In the genomic region with DNA sequence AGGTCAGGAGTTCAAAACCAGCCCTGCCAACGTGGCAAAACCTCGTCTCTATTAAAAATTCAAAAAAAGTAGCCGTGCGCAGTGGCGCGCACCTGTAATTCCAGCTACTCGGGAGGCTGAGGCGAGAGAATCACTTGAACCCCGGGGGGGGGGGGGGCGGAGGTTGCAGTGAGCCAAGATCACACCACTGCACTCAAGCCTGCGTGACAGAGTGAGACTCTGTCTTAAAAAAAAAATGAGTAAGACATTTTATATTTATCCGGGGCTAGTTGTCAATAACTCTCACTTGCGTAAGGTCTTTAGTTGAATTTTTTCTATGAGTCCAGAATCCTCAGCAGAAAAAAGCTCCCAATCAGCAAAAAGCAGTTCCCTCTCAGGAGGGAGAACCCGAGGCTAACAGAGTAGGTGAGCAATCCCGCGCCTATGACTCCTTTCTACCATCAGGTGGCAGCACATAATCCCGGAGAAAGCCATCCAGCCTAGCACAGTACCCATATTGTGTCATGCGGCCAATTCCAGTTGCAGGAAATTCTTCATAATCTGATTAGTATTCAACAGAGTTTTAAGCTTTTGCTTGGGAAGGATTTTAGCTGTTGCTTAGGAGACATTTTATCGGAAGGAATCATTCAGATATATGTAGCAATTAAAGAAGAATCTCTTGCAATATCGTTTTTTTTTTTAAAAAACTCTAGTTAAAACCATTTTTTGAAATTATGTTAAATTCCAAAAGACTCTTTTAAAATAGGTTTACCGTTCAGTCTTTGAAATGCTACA, we compare ENCODE assay signal across 1 cellular context.
TF ChIP-seq lines count a peak whose summit lies in the region.

No MANE protein-coding gene starts in this region.

TF ChIP-seq in HepG2, 621 proteins besides CTCF, POLR2A, EP300 and RAD21 (continues in another document):
- TF ChIP-seq, protein P1, sequence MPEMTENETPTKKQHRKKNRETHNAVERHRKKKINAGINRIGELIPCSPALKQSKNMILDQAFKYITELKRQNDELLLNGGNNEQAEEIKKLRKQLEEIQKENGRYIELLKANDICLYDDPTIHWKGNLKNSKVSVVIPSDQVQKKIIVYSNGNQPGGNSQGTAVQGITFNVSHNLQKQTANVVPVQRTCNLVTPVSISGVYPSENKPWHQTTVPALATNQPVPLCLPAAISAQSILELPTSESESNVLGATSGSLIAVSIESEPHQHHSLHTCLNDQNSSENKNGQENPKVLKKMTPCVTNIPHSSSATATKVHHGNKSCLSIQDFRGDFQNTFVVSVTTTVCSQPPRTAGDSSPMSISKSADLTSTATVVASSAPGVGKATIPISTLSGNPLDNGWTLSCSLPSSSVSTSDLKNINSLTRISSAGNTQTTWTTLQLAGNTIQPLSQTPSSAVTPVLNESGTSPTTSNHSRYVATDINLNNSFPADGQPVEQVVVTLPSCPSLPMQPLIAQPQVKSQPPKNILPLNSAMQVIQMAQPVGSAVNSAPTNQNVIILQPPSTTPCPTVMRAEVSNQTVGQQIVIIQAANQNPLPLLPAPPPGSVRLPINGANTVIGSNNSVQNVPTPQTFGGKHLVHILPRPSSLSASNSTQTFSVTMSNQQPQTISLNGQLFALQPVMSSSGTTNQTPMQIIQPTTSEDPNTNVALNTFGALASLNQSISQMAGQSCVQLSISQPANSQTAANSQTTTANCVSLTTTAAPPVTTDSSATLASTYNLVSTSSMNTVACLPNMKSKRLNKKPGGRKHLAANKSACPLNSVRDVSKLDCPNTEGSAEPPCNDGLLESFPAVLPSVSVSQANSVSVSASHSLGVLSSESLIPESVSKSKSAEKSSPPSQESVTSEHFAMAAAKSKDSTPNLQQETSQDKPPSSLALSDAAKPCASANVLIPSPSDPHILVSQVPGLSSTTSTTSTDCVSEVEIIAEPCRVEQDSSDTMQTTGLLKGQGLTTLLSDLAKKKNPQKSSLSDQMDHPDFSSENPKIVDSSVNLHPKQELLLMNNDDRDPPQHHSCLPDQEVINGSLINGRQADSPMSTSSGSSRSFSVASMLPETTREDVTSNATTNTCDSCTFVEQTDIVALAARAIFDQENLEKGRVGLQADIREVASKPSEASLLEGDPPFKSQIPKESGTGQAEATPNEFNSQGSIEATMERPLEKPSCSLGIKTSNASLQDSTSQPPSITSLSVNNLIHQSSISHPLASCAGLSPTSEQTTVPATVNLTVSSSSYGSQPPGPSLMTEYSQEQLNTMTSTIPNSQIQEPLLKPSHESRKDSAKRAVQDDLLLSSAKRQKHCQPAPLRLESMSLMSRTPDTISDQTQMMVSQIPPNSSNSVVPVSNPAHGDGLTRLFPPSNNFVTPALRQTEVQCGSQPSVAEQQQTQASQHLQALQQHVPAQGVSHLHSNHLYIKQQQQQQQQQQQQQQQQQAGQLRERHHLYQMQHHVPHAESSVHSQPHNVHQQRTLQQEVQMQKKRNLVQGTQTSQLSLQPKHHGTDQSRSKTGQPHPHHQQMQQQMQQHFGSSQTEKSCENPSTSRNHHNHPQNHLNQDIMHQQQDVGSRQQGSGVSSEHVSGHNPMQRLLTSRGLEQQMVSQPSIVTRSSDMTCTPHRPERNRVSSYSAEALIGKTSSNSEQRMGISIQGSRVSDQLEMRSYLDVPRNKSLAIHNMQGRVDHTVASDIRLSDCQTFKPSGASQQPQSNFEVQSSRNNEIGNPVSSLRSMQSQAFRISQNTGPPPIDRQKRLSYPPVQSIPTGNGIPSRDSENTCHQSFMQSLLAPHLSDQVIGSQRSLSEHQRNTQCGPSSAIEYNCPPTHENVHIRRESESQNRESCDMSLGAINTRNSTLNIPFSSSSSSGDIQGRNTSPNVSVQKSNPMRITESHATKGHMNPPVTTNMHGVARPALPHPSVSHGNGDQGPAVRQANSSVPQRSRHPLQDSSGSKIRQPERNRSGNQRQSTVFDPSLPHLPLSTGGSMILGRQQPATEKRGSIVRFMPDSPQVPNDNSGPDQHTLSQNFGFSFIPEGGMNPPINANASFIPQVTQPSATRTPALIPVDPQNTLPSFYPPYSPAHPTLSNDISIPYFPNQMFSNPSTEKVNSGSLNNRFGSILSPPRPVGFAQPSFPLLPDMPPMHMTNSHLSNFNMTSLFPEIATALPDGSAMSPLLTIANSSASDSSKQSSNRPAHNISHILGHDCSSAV (CRISPR knock-in tag; IDR thresholded peaks at IDR 0.05; ENCODE audit: borderline replicate concordance), result no peak
- TF ChIP-seq REPIN1 (CRISPR knock-in tag; IDR thresholded peaks at IDR 0.05; ENCODE audit: borderline replicate concordance, low read depth) (peak; percentile 54; the same call in 1 of the 2 replicates), U2AF2 (IDR thresholded peaks at IDR 0.05; ENCODE audit: low read depth, low read length) (no peak), HNF4A (CRISPR knock-in tag; IDR thresholded peaks at IDR 0.05) (no peak), SP140L (CRISPR knock-in tag; IDR thresholded peaks at IDR 0.05; ENCODE audit: borderline replicate concordance) (no peak), HNRNPUL1 (IDR thresholded peaks at IDR 0.05; ENCODE audit: low read depth, low read length) (no peak), SYNCRIP (IDR thresholded peaks at IDR 0.05; ENCODE audit: insufficient read depth, low read depth, low read length) (no peak), ZSCAN25 (CRISPR knock-in tag; IDR thresholded peaks at IDR 0.05) (no peak), PAWR (CRISPR knock-in tag; IDR thresholded peaks at IDR 0.05; ENCODE audit: borderline replicate concordance) (no peak), SNAPC2 (CRISPR knock-in tag; IDR thresholded peaks at IDR 0.05) (no peak), SOX13 (IDR thresholded peaks at IDR 0.05) (no peak), SOX13 (CRISPR knock-in tag; conservative IDR thresholded peaks at IDR 0.05 in 1 of 2, IDR thresholded peaks at IDR 0.05 in 1 of 2) (peak in 1 of 2 experiments; percentile 21; a peak in 1 of 4 replicates), ZNF230 (CRISPR knock-in tag; IDR thresholded peaks at IDR 0.05) (no peak), ZNF773 (CRISPR knock-in tag; IDR thresholded peaks at IDR 0.05; ENCODE audit: borderline replicate concordance) (no peak), ZNF766 (CRISPR knock-in tag; IDR thresholded peaks at IDR 0.05; ENCODE audit: borderline replicate concordance) (no peak), MTF1 (CRISPR knock-in tag; IDR thresholded peaks at IDR 0.05) (no peak), MIXL1 (CRISPR knock-in tag; IDR thresholded peaks at IDR 0.05) (peak; percentile 69), ZNF75D (CRISPR knock-in tag; IDR thresholded peaks at IDR 0.05; ENCODE audit: borderline replicate concordance) (no peak), HDAC2 (CRISPR knock-in tag; IDR thresholded peaks at IDR 0.05) (0 out of 2 replicates have a peak, but pooled peaks have one; percentile 37), ZNF562 (CRISPR knock-in tag; IDR thresholded peaks at IDR 0.05; ENCODE audit: borderline replicate concordance) (no peak), ZNF160 (CRISPR knock-in tag; IDR thresholded peaks at IDR 0.05) (no peak), RORA (CRISPR knock-in tag; IDR thresholded peaks at IDR 0.05) (no peak), ETV6 (CRISPR knock-in tag; conservative IDR thresholded peaks at IDR 0.05) (no peak), ELF3 (CRISPR knock-in tag; IDR thresholded peaks at IDR 0.05) (peak; percentile 60; the same call in 1 of the 2 replicates), CBFB (CRISPR knock-in tag; IDR thresholded peaks at IDR 0.05) (no peak), ZNF879 (CRISPR knock-in tag; IDR thresholded peaks at IDR 0.05) (no peak), NR3C1 (CRISPR knock-in tag; IDR thresholded peaks at IDR 0.05) (no peak), ZFP36L2 (CRISPR knock-in tag; IDR thresholded peaks at IDR 0.05) (no peak)
- TF ChIP-seq, protein P2, sequence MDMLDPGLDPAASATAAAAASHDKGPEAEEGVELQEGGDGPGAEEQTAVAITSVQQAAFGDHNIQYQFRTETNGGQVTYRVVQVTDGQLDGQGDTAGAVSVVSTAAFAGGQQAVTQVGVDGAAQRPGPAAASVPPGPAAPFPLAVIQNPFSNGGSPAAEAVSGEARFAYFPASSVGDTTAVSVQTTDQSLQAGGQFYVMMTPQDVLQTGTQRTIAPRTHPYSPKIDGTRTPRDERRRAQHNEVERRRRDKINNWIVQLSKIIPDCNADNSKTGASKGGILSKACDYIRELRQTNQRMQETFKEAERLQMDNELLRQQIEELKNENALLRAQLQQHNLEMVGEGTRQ (IDR thresholded peaks at IDR 0.05; ENCODE audit: low read depth, low read length), result no peak
- TF ChIP-seq, protein P2 (CRISPR knock-in tag; IDR thresholded peaks at IDR 0.05; ENCODE audit: borderline replicate concordance), result no peak
- TF ChIP-seq, protein P3, sequence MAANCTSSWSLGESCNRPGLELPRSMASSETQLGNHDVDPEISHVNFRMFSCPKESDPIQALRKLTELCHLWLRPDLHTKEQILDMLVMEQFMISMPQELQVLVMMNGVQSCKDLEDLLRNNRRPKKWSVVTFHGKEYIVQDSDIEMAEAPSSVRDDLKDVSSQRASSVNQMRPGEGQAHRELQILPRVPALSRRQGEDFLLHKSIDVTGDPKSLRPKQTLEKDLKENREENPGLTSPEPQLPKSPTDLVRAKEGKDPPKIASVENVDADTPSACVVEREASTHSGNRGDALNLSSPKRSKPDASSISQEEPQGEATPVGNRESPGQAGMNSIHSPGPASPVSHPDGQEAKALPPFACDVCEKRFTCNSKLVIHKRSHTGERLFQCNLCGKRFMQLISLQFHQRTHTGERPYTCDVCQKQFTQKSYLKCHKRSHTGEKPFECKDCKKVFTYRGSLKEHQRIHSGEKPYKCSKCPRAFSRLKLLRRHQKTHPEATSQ (CRISPR knock-in tag; IDR thresholded peaks at IDR 0.05; ENCODE audit: borderline replicate concordance), result 0 out of 2 replicates have a peak, but pooled peaks have one; percentile 19
- TF ChIP-seq, protein P4, sequence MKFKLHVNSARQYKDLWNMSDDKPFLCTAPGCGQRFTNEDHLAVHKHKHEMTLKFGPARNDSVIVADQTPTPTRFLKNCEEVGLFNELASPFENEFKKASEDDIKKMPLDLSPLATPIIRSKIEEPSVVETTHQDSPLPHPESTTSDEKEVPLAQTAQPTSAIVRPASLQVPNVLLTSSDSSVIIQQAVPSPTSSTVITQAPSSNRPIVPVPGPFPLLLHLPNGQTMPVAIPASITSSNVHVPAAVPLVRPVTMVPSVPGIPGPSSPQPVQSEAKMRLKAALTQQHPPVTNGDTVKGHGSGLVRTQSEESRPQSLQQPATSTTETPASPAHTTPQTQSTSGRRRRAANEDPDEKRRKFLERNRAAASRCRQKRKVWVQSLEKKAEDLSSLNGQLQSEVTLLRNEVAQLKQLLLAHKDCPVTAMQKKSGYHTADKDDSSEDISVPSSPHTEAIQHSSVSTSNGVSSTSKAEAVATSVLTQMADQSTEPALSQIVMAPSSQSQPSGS (CRISPR knock-in tag; IDR thresholded peaks at IDR 0.05), result peak; percentile 67; the same call in 1 of the 2 replicates
- TF ChIP-seq, protein P5, sequence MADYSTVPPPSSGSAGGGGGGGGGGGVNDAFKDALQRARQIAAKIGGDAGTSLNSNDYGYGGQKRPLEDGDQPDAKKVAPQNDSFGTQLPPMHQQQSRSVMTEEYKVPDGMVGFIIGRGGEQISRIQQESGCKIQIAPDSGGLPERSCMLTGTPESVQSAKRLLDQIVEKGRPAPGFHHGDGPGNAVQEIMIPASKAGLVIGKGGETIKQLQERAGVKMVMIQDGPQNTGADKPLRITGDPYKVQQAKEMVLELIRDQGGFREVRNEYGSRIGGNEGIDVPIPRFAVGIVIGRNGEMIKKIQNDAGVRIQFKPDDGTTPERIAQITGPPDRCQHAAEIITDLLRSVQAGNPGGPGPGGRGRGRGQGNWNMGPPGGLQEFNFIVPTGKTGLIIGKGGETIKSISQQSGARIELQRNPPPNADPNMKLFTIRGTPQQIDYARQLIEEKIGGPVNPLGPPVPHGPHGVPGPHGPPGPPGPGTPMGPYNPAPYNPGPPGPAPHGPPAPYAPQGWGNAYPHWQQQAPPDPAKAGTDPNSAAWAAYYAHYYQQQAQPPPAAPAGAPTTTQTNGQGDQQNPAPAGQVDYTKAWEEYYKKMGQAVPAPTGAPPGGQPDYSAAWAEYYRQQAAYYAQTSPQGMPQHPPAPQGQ (CRISPR knock-in tag; IDR thresholded peaks at IDR 0.05; ENCODE audit: borderline replicate concordance), result no peak
- TF ChIP-seq, protein P6, sequence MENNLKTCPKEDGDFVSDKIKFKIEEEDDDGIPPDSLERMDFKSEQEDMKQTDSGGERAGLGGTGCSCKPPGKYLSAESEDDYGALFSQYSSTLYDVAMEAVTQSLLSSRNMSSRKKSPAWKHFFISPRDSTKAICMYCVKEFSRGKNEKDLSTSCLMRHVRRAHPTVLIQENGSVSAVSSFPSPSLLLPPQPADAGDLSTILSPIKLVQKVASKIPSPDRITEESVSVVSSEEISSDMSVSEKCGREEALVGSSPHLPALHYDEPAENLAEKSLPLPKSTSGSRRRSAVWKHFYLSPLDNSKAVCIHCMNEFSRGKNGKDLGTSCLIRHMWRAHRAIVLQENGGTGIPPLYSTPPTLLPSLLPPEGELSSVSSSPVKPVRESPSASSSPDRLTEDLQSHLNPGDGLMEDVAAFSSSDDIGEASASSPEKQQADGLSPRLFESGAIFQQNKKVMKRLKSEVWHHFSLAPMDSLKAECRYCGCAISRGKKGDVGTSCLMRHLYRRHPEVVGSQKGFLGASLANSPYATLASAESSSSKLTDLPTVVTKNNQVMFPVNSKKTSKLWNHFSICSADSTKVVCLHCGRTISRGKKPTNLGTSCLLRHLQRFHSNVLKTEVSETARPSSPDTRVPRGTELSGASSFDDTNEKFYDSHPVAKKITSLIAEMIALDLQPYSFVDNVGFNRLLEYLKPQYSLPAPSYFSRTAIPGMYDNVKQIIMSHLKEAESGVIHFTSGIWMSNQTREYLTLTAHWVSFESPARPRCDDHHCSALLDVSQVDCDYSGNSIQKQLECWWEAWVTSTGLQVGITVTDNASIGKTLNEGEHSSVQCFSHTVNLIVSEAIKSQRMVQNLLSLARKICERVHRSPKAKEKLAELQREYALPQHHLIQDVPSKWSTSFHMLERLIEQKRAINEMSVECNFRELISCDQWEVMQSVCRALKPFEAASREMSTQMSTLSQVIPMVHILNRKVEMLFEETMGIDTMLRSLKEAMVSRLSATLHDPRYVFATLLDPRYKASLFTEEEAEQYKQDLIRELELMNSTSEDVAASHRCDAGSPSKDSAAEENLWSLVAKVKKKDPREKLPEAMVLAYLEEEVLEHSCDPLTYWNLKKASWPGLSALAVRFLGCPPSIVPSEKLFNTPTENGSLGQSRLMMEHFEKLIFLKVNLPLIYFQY (CRISPR knock-in tag; IDR thresholded peaks at IDR 0.05; ENCODE audit: borderline replicate concordance), result no peak
- TF ChIP-seq, protein P7, sequence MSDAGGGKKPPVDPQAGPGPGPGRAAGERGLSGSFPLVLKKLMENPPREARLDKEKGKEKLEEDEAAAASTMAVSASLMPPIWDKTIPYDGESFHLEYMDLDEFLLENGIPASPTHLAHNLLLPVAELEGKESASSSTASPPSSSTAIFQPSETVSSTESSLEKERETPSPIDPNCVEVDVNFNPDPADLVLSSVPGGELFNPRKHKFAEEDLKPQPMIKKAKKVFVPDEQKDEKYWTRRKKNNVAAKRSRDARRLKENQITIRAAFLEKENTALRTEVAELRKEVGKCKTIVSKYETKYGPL (CRISPR knock-in tag; IDR thresholded peaks at IDR 0.05), result no peak
